In genomic region chr1:60137406-60137805, GRCh38 we compare ENCODE assay signal across 18 cellular contexts.
DNase-seq lines count a peak whose midpoint lies in the region; ATAC-seq, FAIRE-seq and TF ChIP-seq lines count a peak whose summit lies in the region.
"Had no signal": no experiment of that assay in that cellular context is flagged by ENCODE, and none has a peak within 500 bp of the region (broad histone marks: within the 10 kb centered on the region; RNA-seq: fewer than 3 reads in every experiment).

No MANE protein-coding gene starts in this region.

- no peak overlapping the region for H3K18ac ChIP-seq in mesenchymal stem cell (ENCODE audit: low read depth in 1 of 2, low read length in 2 of 2)

- H3K27ac Mint-ChIP-seq in mesothelial cell of epicardium = no peak overlapping the region
- H3K27ac Mint-ChIP-seq: CD4-positive, alpha-beta memory T cell; GM23338 had no signal

- no peak overlapping the region for H3K4me2 ChIP-seq in mesenchymal stem cell (ENCODE audit: low read length, poor library complexity, severe bottlenecking)
- H3K4me2 ChIP-seq: GM23338 had no signal

- TF ChIP-seq POLR2A in GM12892 (IDR thresholded peaks at IDR 0.05; ENCODE audit: low read depth, low read length) = no peak

- H2BK12ac ChIP-seq in mesenchymal stem cell (ENCODE audit: low read length in 2 of 2) = no peak overlapping the region

- no peak overlapping the region for H2AFZ ChIP-seq in mesenchymal stem cell (ENCODE audit: low read depth, low read length)
- H2AFZ ChIP-seq: GM23338 had no signal

- H2BK15ac ChIP-seq in mesenchymal stem cell (ENCODE audit: low read depth, poor library complexity, severe bottlenecking) = no peak overlapping the region

- no peak overlapping the region for H3K27ac ChIP-seq in mesenchymal stem cell (ENCODE audit: low read length, poor library complexity, severe bottlenecking)

- ATAC-seq in HG03469 (IDR thresholded peaks at IDR 0.05; ENCODE audit: unreplicated experiment) = no peak
- ATAC-seq: GM12878, GM23338, HCT116 had no signal

- H3K9me3 ChIP-seq in mesenchymal stem cell (ENCODE audit: control insufficient read depth, low read length) = no peaks in the 10 kb centered on the region

- peaks cover 7% of the 10 kb centered on the region for H3K4me1 Mint-ChIP-seq in mesothelial cell of epicardium
- H3K4me1 Mint-ChIP-seq: GM23338, H9 had no signal

- no peak overlapping the region for H3K14ac ChIP-seq in mesenchymal stem cell (ENCODE audit: low read length in 2 of 2)

- no peaks in the 10 kb centered on the region for H3K27me3 ChIP-seq in mesenchymal stem cell (ENCODE audit: control insufficient read depth in 1 of 2, insufficient read depth in 1 of 2, low read length in 2 of 2)

- H3K4me1 ChIP-seq in mesenchymal stem cell (ENCODE audit: control insufficient read depth, insufficient read depth, low read depth, low read length) = peaks cover 1% of the 10 kb centered on the region

- H3K27me3 Mint-ChIP-seq in mesothelial cell of epicardium (ENCODE audit: low read depth) = peaks cover 14% of the 10 kb centered on the region

- WGBS in mesenchymal stem cell = 25% methylated on average over 1 of the region's 2 CpGs

- no peak overlapping the region for H2BK5ac ChIP-seq in mesenchymal stem cell (ENCODE audit: low read depth, low read length, poor library complexity, severe bottlenecking)

- no peak overlapping the region for H4K8ac ChIP-seq in mesenchymal stem cell (ENCODE audit: low read length)

- H3K9ac ChIP-seq in mesenchymal stem cell (ENCODE audit: low read length) = no peak overlapping the region

- no peaks in the 10 kb centered on the region for H3K9me3 Mint-ChIP-seq in mesothelial cell of epicardium
- H3K9me3 Mint-ChIP-seq: GM23338, H9 had no signal

- H3K23ac ChIP-seq in mesenchymal stem cell (ENCODE audit: low read length in 2 of 2) = no peak overlapping the region

- no peak overlapping the region for H3K4me3 ChIP-seq in mesenchymal stem cell (ENCODE audit: insufficient read depth in 1 of 2, low read depth in 1 of 2, low read length in 2 of 2)
- H3K4me3 ChIP-seq: GM12878, GM23338 had no signal

- no peak overlapping the region for H3K4ac ChIP-seq in mesenchymal stem cell (ENCODE audit: low read depth in 1 of 2, low read length in 2 of 2)

- H4K91ac ChIP-seq in mesenchymal stem cell (ENCODE audit: low read length) = no peak overlapping the region

- DNase-seq in GM12892 (ENCODE audit: insufficient read length) (no peak), NCI-H82 treated with DMSO at 0.1 percent for 48 hours (lab: John Stamatoyannopoulos, UW; ENCODE audit: unreplicated experiment) (peak; percentile 53), mesenchymal stem cell (no peak), NCI-H446 treated with DMSO at 0.1 percent for 48 hours (lab: John Stamatoyannopoulos, UW) (no peak), mesothelial cell of epicardium (ENCODE audit: low spot score in 2 of 2, unreplicated experiment in 2 of 2) (no peak)
- DNase-seq: C1 segment of cervical spinal cord; Calu3; CD4-positive, alpha-beta memory T cell; COR-L47; DMS79; EL; GDM1; H9 had no signal

- FAIRE-seq in GM12892 (lab: Jason Lieb, UNC) = peak; percentile 5
- FAIRE-seq: GM12878, GM18507 had no signal

- H3K36me3 ChIP-seq in mesenchymal stem cell (ENCODE audit: control insufficient read depth in 1 of 2, insufficient read depth in 2 of 2, low read depth in 1 of 2, low read length in 2 of 2) = no peaks in the 10 kb centered on the region

- peak overlapping the region; percentile 45 for H2AK5ac ChIP-seq in mesenchymal stem cell (ENCODE audit: low read length, severe bottlenecking)

- H3K79me1 ChIP-seq in mesenchymal stem cell (replicated peaks; ENCODE audit: low read length, poor library complexity, severe bottlenecking) = no peaks in the 10 kb centered on the region

- no peaks in the 10 kb centered on the region for H3K36me3 Mint-ChIP-seq in mesothelial cell of epicardium
- H3K36me3 Mint-ChIP-seq: CD4-positive, alpha-beta memory T cell had no signal

- no peak for TF ChIP-seq CTCF in mesothelial cell of epicardium (IDR thresholded peaks at IDR 0.05; ENCODE audit: unreplicated experiment)

- no peak overlapping the region for H3K4me3 Mint-ChIP-seq in mesothelial cell of epicardium
- H3K4me3 Mint-ChIP-seq: GM23338, H9 had no signal

- H2BK120ac ChIP-seq in mesenchymal stem cell (ENCODE audit: low read depth, low read length) = no peak overlapping the region
